In the genomic region with DNA sequence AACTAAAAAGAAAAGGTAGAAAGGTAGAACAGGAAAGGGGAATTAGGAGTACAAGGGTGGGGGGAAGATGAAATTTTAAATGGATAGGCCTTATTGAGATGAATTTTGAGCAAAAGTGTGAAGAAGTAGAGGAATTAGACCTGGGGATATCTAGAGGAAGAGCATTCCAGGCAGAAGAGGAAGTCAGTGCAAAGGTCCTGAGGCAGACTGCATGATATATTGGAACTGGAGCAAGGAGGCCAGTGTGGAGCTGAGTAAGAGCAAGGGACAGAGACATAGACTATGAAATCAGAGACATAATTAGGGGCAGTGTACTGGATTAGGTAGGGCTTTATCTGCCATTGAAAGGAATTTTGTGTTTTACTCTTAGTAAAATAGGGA, we compare ENCODE assay signal across 20 cellular contexts. TPM values are rescaled to one million over a fixed set of nuclear protein-coding genes. Genes with fewer than 3 reads are reported as not detected.
DNase-seq lines count a peak whose midpoint lies in the region; ATAC-seq and TF ChIP-seq lines count a peak whose summit lies in the region.
"Had no signal": no experiment of that assay in that cellular context is flagged by ENCODE, and none has a peak within 500 bp of the region (broad histone marks: within the 10 kb centered on the region; RNA-seq: fewer than 3 reads in every experiment).

No MANE protein-coding gene starts in this region.

- H3K4me3 Mint-ChIP-seq in MCF 10A (ENCODE audit: unreplicated experiment): no peak overlapping the region
- H3K4me3 Mint-ChIP-seq: activated CD4-positive, alpha-beta memory T cell treated with anti-CD3 and anti-CD28 coated beads, Interleukin-2, amount 10 ng/mL, durations not matched to agents 7 days and 5 days; endodermal cell; type B pancreatic cell had no signal

- H3K4me2 ChIP-seq in mammary epithelial cell (ENCODE audit: insufficient read depth, low read depth, low read length): no peak overlapping the region

- no peaks in the 10 kb centered on the region for H3K4me1 ChIP-seq in mammary epithelial cell (ENCODE audit: insufficient read depth, low read length)
- H3K4me1 ChIP-seq in adipocyte (ENCODE audit: control insufficient read depth, insufficient read depth, low read length): peaks cover 56% of the 10 kb centered on the region
- H3K4me1 ChIP-seq in mucosa of descending colon (ENCODE audit: low read depth): peaks cover 34% of the 10 kb centered on the region
- peaks cover 6 to 44% (median 32%) of the 10 kb centered on the region in 5 donors for H3K4me1 ChIP-seq in subcutaneous abdominal adipose tissue (ENCODE audit: control insufficient read depth in 5 of 5, insufficient read depth in 5 of 5, low read length in 5 of 5)
- peaks cover 30 to 58% (median 34%) of the 10 kb centered on the region in 4 donors for H3K4me1 ChIP-seq in upper lobe of left lung

- H3K27ac Mint-ChIP-seq in MCF 10A (ENCODE audit: low read depth, unreplicated experiment): peak overlapping the region; percentile 28
- H3K27ac Mint-ChIP-seq: activated CD4-positive, alpha-beta memory T cell treated with anti-CD3 and anti-CD28 coated beads, Interleukin-2, amount 10 ng/mL, durations not matched to agents 7 days and 5 days; endodermal cell; type B pancreatic cell had no signal

- TF ChIP-seq POLR2A in upper lobe of left lung (IDR thresholded peaks at IDR 0.05): no peak

- CTCF ChIA-PET in MCF 10A (lab: Yijun Ruan, JAX): interaction anchor here (0.5 to 2.5 kb wide), 2 partner anchors 8 to 27 kb away, joined by 3 to 10 read pairs; no protein-coding TSS in a partner anchor
- CTCF ChIA-PET in mammary epithelial cell (lab: Charles Lee; ENCODE audit: low non-redundant PET): no interaction called here

- H3K27me3 ChIP-seq in mammary epithelial cell (ENCODE audit: insufficient read depth, low read length): no peaks in the 10 kb centered on the region
- H3K27me3 ChIP-seq in adipocyte (replicated peaks; ENCODE audit: control insufficient read depth, insufficient read depth, low read length): no peaks in the 10 kb centered on the region
- no peaks in the 10 kb centered on the region for H3K27me3 ChIP-seq in subcutaneous abdominal adipose tissue (ENCODE audit: control insufficient read depth in 5 of 5, insufficient read depth in 4 of 5, low read length in 5 of 5)
- no peaks in the 10 kb centered on the region for H3K27me3 ChIP-seq in upper lobe of left lung
- H3K27me3 ChIP-seq: ovary had no signal

- intact Hi-C loops in MCF 10A (cut with micrococcal nuclease): no loop called here
- intact Hi-C loops in mammary epithelial cell (cut with micrococcal nuclease): no loop called here
- intact Hi-C loops in mucosa of descending colon (cut with DNase I, micrococcal nuclease): no loop called here

- peaks cover 26% of the 10 kb centered on the region for H3K4me1 Mint-ChIP-seq in MCF 10A (ENCODE audit: insufficient read depth, unreplicated experiment)

- BruUV-seq in MCF 10A (replicated peaks; lab: Mats Ljungman, UMichigan) (no TSS peak), mammary epithelial cell (replicated peaks; lab: Mats Ljungman, UMichigan) (no TSS peak)

- dilution Hi-C loops in mammary epithelial cell (cut with HindIII; ENCODE audit: low sequenced_read_pairs): no loop called here

- ATAC-seq in mucosa of descending colon (peak; percentile 71), upper lobe of left lung (ENCODE audit: low FRiP score in 2 of 2) (no peak)

- H2AFZ ChIP-seq in mammary epithelial cell (ENCODE audit: low read depth, low read length): no peak overlapping the region

- DNase-seq in MCF 10A (ENCODE audit: unreplicated experiment) (no peak), mammary epithelial cell (no peak), adipocyte (ENCODE audit: low read depth) (no peak), mucosa of descending colon (peak in 1 of 3 donors; percentile 32), kidney tubule cell (ENCODE audit: low spot score) (no peak), upper lobe of left lung (no peak), cerebellum (ENCODE audit: low spot score) (no peak)
- DNase-seq: activated CD4-positive, alpha-beta memory T cell treated with anti-CD3 and anti-CD28 coated beads, Interleukin-2, amount 10 ng/mL, durations not matched to agents 7 days and 5 days; activated T-cell treated with anti-CD3 and anti-CD28 coated beads, Interleukin-2, amount 50 U/mL, for 48 hours; amniotic stem cell; central memory CD4-positive, alpha-beta T cell; endodermal cell; kidney; NCI-H1694; NK-92 treated with Interleukin-12 subunit alpha and Interleukin-12 subunit beta, amount 100 ng/mL, for 24 hours; ovary; stimulated activated CD4-positive, alpha-beta T cell treated with anti-CD3 and anti-CD28 coated beads, Interleukin-4, amount 100 ng/mL, for 4 hours had no signal

- peaks cover 7% of the 10 kb centered on the region for H3K9me3 Mint-ChIP-seq in MCF 10A (ENCODE audit: unreplicated experiment)
- H3K9me3 Mint-ChIP-seq: activated CD4-positive, alpha-beta memory T cell treated with anti-CD3 and anti-CD28 coated beads, Interleukin-2, amount 10 ng/mL, durations not matched to agents 7 days and 5 days; endodermal cell; type B pancreatic cell had no signal

- H3K27ac ChIP-seq in mammary epithelial cell (ENCODE audit: insufficient read depth, low read depth, low read length) (no peak overlapping the region), subcutaneous abdominal adipose tissue (ENCODE audit: low read depth, low read length) (peak overlapping the region; percentile 78), upper lobe of left lung (no peak overlapping the region)
- H3K27ac ChIP-seq: ovary had no signal

- no peak overlapping the region for H3K4me3 ChIP-seq in mammary epithelial cell (replicated peaks in 1 of 3; ENCODE audit: insufficient read depth in 1 of 3, low read depth in 2 of 3, low read length in 3 of 3)
- peak overlapping the region; percentile 12 for H3K4me3 ChIP-seq in adipocyte (ENCODE audit: low read length)
- H3K4me3 ChIP-seq in mucosa of descending colon: no peak overlapping the region
- H3K4me3 ChIP-seq in subcutaneous abdominal adipose tissue (ENCODE audit: low read depth in 1 of 5, low read length in 5 of 5): no peak overlapping the region
- no peak overlapping the region for H3K4me3 ChIP-seq in upper lobe of left lung
- H3K4me3 ChIP-seq: ovary had no signal

- in situ Hi-C loops in mammary epithelial cell (cut with MboI; ENCODE audit: low sequenced_read_pairs in 2 of 2): no loop called here

- H3K9me3 ChIP-seq in mammary epithelial cell (replicated peaks; ENCODE audit: insufficient read depth, low read length): no peaks in the 10 kb centered on the region
- H3K9me3 ChIP-seq in adipocyte (ENCODE audit: control insufficient read depth, low read length): no peaks in the 10 kb centered on the region
- H3K9me3 ChIP-seq in mucosa of descending colon: no peaks in the 10 kb centered on the region
- no peaks in the 10 kb centered on the region for H3K9me3 ChIP-seq in subcutaneous abdominal adipose tissue (ENCODE audit: control insufficient read depth in 5 of 5, low read length in 5 of 5)
- no peaks in the 10 kb centered on the region for H3K9me3 ChIP-seq in upper lobe of left lung
- H3K9me3 ChIP-seq: ovary had no signal

- H3K27me3 Mint-ChIP-seq in MCF 10A (ENCODE audit: insufficient read depth, unreplicated experiment): no peaks in the 10 kb centered on the region
- H3K27me3 Mint-ChIP-seq: activated CD4-positive, alpha-beta memory T cell treated with anti-CD3 and anti-CD28 coated beads, Interleukin-2, amount 10 ng/mL, durations not matched to agents 7 days and 5 days; type B pancreatic cell had no signal

- peaks cover 94% of the 10 kb centered on the region for H3K79me2 ChIP-seq in mammary epithelial cell (ENCODE audit: insufficient read depth, low read length)

- POLR2A ChIA-PET in MCF 10A (lab: Yijun Ruan, JAX): interaction anchor here (0.6 kb wide), 2 partner anchors 27 to 145 kb away, joined by 3 read pairs; no protein-coding TSS in a partner anchor

- H3K9ac ChIP-seq in mammary epithelial cell (ENCODE audit: insufficient read depth, low read length) (no peak overlapping the region), adipocyte (ENCODE audit: low read length) (no peak overlapping the region), subcutaneous abdominal adipose tissue (ENCODE audit: low read length in 5 of 5) (peak overlapping the region in 1 of 5 donors; percentile 29)

- TF ChIP-seq EP300 in upper lobe of left lung (IDR thresholded peaks at IDR 0.05): no peak

- TF ChIP-seq CTCF in MCF 10A (IDR thresholded peaks at IDR 0.05; ENCODE audit: unreplicated experiment): no peak
- no peak for TF ChIP-seq CTCF in mammary epithelial cell (conservative IDR thresholded peaks at IDR 0.05 in 1 of 2, IDR thresholded peaks at IDR 0.05 in 1 of 2; ENCODE audit: extremely low read depth in 1 of 2, insufficient read depth in 1 of 2, low read depth in 1 of 2, low read length in 2 of 2)
- TF ChIP-seq CTCF in mucosa of descending colon (IDR thresholded peaks at IDR 0.05): no peak
- no peak for TF ChIP-seq CTCF in upper lobe of left lung (IDR thresholded peaks at IDR 0.05)

- H4K20me1 ChIP-seq in mammary epithelial cell (ENCODE audit: insufficient read depth, low read length): no peaks in the 10 kb centered on the region

- peaks cover 6% of the 10 kb centered on the region for H3K36me3 Mint-ChIP-seq in MCF 10A (ENCODE audit: insufficient read depth, unreplicated experiment)

- no peaks in the 10 kb centered on the region for H3K36me3 ChIP-seq in mammary epithelial cell (ENCODE audit: insufficient read depth, low read length)
- peaks cover 4% of the 10 kb centered on the region for H3K36me3 ChIP-seq in adipocyte (ENCODE audit: control insufficient read depth, insufficient read depth, low read length, severe bottlenecking)
- no peaks in the 10 kb centered on the region for H3K36me3 ChIP-seq in mucosa of descending colon (ENCODE audit: low read depth)
- peaks cover 0 to 1% (median 0%) of the 10 kb centered on the region in 5 donors for H3K36me3 ChIP-seq in subcutaneous abdominal adipose tissue (ENCODE audit: control insufficient read depth in 5 of 5, insufficient read depth in 5 of 5, low read length in 5 of 5)
- peaks cover 0 to 2% (median 0%) of the 10 kb centered on the region in 4 donors for H3K36me3 ChIP-seq in upper lobe of left lung
- H3K36me3 ChIP-seq: ovary had no signal

RNA-seq across cellular contexts. Expression of a gene that starts 40.4 kb away (rescaled TPM):
- total RNA-seq in MCF 10A (2022) (42.9 and 46.2 TPM in 2 replicates), mammary epithelial cell (10 to 100 TPM; 44.4 to 66.8 TPM), mucosa of descending colon (10 to 100 TPM; 56.1 to 67.7 (median 63.2) TPM), upper lobe of left lung (10 to 100 TPM; 39.8 to 96.3 (median 70.8) TPM), cerebellum (56.8 TPM)
- polyA plus RNA-seq in mammary epithelial cell: 32.2 TPM
- 102 TPM for polyA minus RNA-seq in mammary epithelial cell

RNA-seq across cellular contexts. Expression of a gene that starts 43.6 kb away (rescaled TPM):
- total RNA-seq in MCF 10A (2022) (not detected in 2 replicates), mammary epithelial cell (under 1 TPM in 1 of 2 donors, not detected in 1; under 0.01 TPM), mucosa of descending colon (1 to 10 TPM in 1 of 3 donors, under 1 TPM in 2; 0.28 to 1.0 (median 0.35) TPM), upper lobe of left lung (1 to 10 TPM in 1 of 6 donors, under 1 TPM in 5; under 0.01 to 1.5 (median 0.80) TPM), cerebellum (3.7 TPM)
- 0.16 TPM for polyA plus RNA-seq in mammary epithelial cell
- not detected for polyA minus RNA-seq in mammary epithelial cell
- total RNA-seq: activated CD4-positive, alpha-beta memory T cell treated with anti-CD3 and anti-CD28 coated beads, Interleukin-2, amount 10 ng/mL, durations not matched to agents 7 days and 5 days; endodermal cell; mucosa of gallbladder had no signal
